In the genomic region with DNA sequence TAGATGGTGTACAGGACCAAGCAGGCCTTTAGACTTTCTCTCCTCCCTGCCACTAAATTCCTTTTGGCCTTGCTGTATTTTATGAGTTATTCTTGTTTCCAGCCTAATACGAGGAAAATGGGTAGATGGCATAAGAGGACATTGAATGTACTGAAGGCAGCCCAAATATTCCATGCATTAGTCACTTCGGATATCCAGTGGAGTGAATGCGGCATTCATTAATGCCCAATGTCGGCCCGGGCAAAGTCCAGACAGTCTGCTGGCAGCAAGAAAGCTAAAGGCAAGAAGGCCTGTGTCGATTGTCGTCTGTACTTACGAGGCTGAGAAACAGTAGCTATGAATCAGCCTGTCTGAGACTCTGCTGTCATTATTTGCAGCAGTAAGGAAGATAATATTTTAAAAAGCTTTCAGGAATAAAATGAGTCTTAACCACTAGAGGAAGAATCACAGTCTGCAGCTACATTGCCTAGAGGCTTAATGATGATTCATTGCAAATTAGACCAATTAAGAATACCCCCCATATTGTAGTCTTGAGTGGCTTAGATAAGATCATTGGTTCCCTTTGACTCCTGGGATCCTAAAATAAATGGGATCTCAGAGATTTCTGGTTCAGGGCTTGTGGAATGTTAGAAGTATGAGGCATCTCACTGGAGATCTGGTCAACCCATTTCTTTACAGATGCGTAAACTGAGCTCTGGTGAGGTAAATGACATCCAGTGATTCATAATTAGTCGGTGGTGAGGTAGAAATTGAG, we compare ENCODE assay signal across 13 cellular contexts.
DNase-seq lines count a peak whose midpoint lies in the region; FAIRE-seq and TF ChIP-seq lines count a peak whose summit lies in the region.
"Had no signal": no experiment of that assay in that cellular context is flagged by ENCODE, and none has a peak within 500 bp of the region (broad histone marks: within the 10 kb centered on the region; RNA-seq: fewer than 3 reads in every experiment).

No MANE protein-coding gene starts in this region.

- CTCF ChIA-PET in activated CD4-positive, alpha-beta T cell treated with anti-CD3 and anti-CD28 coated beads, Interleukin-2, amount 10 ng/mL, durations not matched to agents 7 days and 5 days (lab: Charles Lee): no interaction called here

- no peak overlapping the region for H3K27ac Mint-ChIP-seq in activated CD4-positive, alpha-beta T cell treated with anti-CD3 and anti-CD28 coated beads, Interleukin-2, amount 10 ng/mL, durations not matched to agents 7 days and 5 days
- H3K27ac Mint-ChIP-seq: activated CD8-positive, alpha-beta memory T cell treated with anti-CD3 and anti-CD28 coated beads, Interleukin-2, amount 10 ng/mL, durations not matched to agents 7 days and 5 days; T-helper 17 cell had no signal

- H3K36me3 Mint-ChIP-seq in activated CD4-positive, alpha-beta T cell treated with anti-CD3 and anti-CD28 coated beads, Interleukin-2, amount 10 ng/mL, durations not matched to agents 7 days and 5 days (ENCODE audit: low read depth): no peaks in the 10 kb centered on the region
- H3K36me3 Mint-ChIP-seq: activated CD8-positive, alpha-beta memory T cell treated with anti-CD3 and anti-CD28 coated beads, Interleukin-2, amount 10 ng/mL, durations not matched to agents 7 days and 5 days had no signal

- DNase-seq in NCI-H82 (lab: John Stamatoyannopoulos, UW) (peak; percentile 6), NCI-H82 treated with DMSO at 0.1 percent for 48 hours (lab: John Stamatoyannopoulos, UW; ENCODE audit: unreplicated experiment) (no peak), glomerular visceral epithelial cell (ENCODE audit: extremely low spot score) (peak; percentile 92), tibial artery (peak in 1 of 2 donors; percentile 74), occipital lobe (lab: John Stamatoyannopoulos, UW) (no peak), NCI-H524 (lab: John Stamatoyannopoulos, UW) (no peak)
- DNase-seq in activated CD4-positive, alpha-beta T cell treated with anti-CD3 and anti-CD28 coated beads, Interleukin-2, amount 10 ng/mL, durations not matched to agents 7 days and 5 days: no peak
- DNase-seq: 8988T; activated CD8-positive, alpha-beta memory T cell treated with anti-CD3 and anti-CD28 coated beads, Interleukin-2, amount 10 ng/mL, durations not matched to agents 7 days and 5 days; NCI-H748 treated with DMSO at 0.1 percent for 48 hours; T-helper 17 cell had no signal

- H3K27me3 ChIP-seq in tibial artery: no peaks in the 10 kb centered on the region

- H3K4me3 Mint-ChIP-seq in activated CD4-positive, alpha-beta T cell treated with anti-CD3 and anti-CD28 coated beads, Interleukin-2, amount 10 ng/mL, durations not matched to agents 7 days and 5 days: no peak overlapping the region
- H3K4me3 Mint-ChIP-seq: activated CD8-positive, alpha-beta memory T cell treated with anti-CD3 and anti-CD28 coated beads, Interleukin-2, amount 10 ng/mL, durations not matched to agents 7 days and 5 days; T-helper 17 cell had no signal

- intact Hi-C loops in tibial artery (cut with DNase I; ENCODE audit: low total_unique reads): loop anchor here (10.0 kb wide), 1 partner anchor 533 kb away; a partner anchor contains a TSS

- TF ChIP-seq CTCF in tibial artery (IDR thresholded peaks at IDR 0.05): no peak

- no peaks in the 10 kb centered on the region for H3K9me3 Mint-ChIP-seq in activated CD4-positive, alpha-beta T cell treated with anti-CD3 and anti-CD28 coated beads, Interleukin-2, amount 10 ng/mL, durations not matched to agents 7 days and 5 days

- peaks cover 0 to 46% (median 14%) of the 10 kb centered on the region in 4 donors for H3K4me1 ChIP-seq in tibial artery

- no peak overlapping the region for H3K4me3 ChIP-seq in tibial artery

- H3K9me3 ChIP-seq in tibial artery: no peaks in the 10 kb centered on the region

- H3K27ac ChIP-seq in tibial artery: peak overlapping the region; percentile 57 to 65
- H3K27ac ChIP-seq: KMS-11 had no signal

- peak; percentile 89 for FAIRE-seq in TTC549 (lab: Jason Lieb, UNC)

- no peaks in the 10 kb centered on the region for H3K4me1 Mint-ChIP-seq in activated CD4-positive, alpha-beta T cell treated with anti-CD3 and anti-CD28 coated beads, Interleukin-2, amount 10 ng/mL, durations not matched to agents 7 days and 5 days
- H3K4me1 Mint-ChIP-seq: activated CD8-positive, alpha-beta memory T cell treated with anti-CD3 and anti-CD28 coated beads, Interleukin-2, amount 10 ng/mL, durations not matched to agents 7 days and 5 days; T-helper 17 cell had no signal

- POLR2A ChIA-PET in activated CD4-positive, alpha-beta T cell treated with anti-CD3 and anti-CD28 coated beads, Interleukin-2, amount 10 ng/mL, durations not matched to agents 7 days and 5 days (lab: Charles Lee): no interaction called here

- H3K36me3 ChIP-seq in tibial artery: no peaks in the 10 kb centered on the region

- no peaks in the 10 kb centered on the region for H3K27me3 Mint-ChIP-seq in activated CD4-positive, alpha-beta T cell treated with anti-CD3 and anti-CD28 coated beads, Interleukin-2, amount 10 ng/mL, durations not matched to agents 7 days and 5 days
- H3K27me3 Mint-ChIP-seq: activated CD8-positive, alpha-beta memory T cell treated with anti-CD3 and anti-CD28 coated beads, Interleukin-2, amount 10 ng/mL, durations not matched to agents 7 days and 5 days had no signal

Comparison
In these comparisons a context has a peak if more than half of its experiments do, and no peak if none do; other contexts are left out.
1. DNase-seq: peak in NCI-H82 (single experiment) and glomerular visceral epithelial cell (single experiment); none in NCI-H82 treated with DMSO at 0.1 percent for 48 hours (single experiment), occipital lobe (single experiment), activated CD4-positive, alpha-beta T cell treated with anti-CD3 and anti-CD28 coated beads, Interleukin-2, amount 10 ng/mL, durations not matched to agents 7 days and 5 days (single experiment) and NCI-H524 (0 of 2).